23 cellular contexts compared by ENCODE assay signal in the genomic region with DNA sequence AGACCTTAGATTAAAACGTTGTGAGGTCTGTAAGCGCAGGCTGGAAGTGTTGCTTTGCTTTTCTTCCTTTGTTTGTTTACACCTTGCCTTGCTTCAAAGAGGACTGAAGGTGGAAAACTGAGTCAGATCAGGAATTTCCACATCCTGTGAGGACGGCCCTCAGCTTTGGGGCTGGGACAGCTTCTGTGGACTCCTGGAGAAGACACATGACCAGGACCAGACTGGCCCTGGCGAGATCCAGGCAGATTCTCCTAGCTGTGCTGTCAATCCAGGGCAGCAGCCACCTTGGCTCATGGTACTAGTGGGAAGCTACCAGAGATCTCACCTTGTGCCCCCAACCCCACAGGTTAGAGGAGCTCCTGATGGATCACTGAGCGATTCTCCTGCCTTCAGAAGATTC.
"Had no signal": no experiment of that assay in that cellular context is flagged by ENCODE, and none has a peak within 500 bp of the region (broad histone marks: within the 10 kb centered on the region; RNA-seq: fewer than 3 reads in every experiment).

No MANE protein-coding gene starts in this region.

- ATAC-seq: activated T-helper 17 cell treated with anti-CD3 and anti-CD28 coated beads, Interleukin-2, amount 50 U/mL, for 72 hours; T-helper 17 cell had no signal

- DNase-seq: activated B cell treated with CpG ODN at 0.5 μM for 24 hours; activated CD4-positive, alpha-beta T cell treated with anti-CD3 and anti-CD28 coated beads for 1 hour; activated CD4-positive, alpha-beta T cell treated with anti-CD3 and anti-CD28 coated beads, Interleukin-2, amount 10 ng/mL, durations not matched to agents 24 days and 14 days; activated CD4-positive, alpha-beta T cell treated with anti-CD3 and anti-CD28 coated beads, Interleukin-2, amount 50 U/mL, for 48 hours; activated gamma-delta T cell; activated naive CD4-positive, alpha-beta T cell treated with anti-CD3 and anti-CD28 coated beads for 36 hours; activated T-cell treated with anti-CD3 and anti-CD28 coated beads for 4 hours; activated T-cell treated with anti-CD3 and anti-CD28 coated beads, Interleukin-2, amount 50 U/mL, for 48 hours; KG1; NCI-H1048; NCI-H1417 treated with DMSO at 0.1 percent for 48 hours; NCI-H1694; NCI-H2029; NCI-H2107; NCI-H2171 treated with DMSO at 0.1 percent for 48 hours; NCI-H345; NCI-H510A; NCI-H526 treated with DMSO at 0.1 percent for 48 hours; NCI-H82; SIG-M5; T-helper 17 cell; T-helper 9 cell had no signal
